ENCODE assay signal across 19 cellular contexts in the genomic region with DNA sequence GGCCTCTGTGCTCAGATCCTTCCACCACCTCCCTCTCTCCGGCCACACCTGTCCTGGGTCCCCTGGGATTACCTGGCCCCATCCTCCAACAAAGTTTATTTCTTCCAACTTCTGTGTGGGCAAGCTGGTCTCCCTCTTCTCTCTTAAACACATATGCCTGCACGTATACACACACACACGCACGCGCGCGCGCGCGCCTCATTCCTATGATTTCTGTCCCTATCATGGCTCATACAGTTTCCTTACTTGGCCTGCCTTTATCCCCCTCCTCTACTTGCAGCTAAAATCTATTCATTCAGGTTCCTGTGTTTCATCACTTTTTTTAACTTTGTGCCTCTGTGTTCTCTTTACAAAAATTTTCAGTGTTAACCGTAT.
A peak's percentile ranks its signal among the peaks of the same experiment; 100 is the strongest.
DNase-seq lines count a peak whose midpoint lies in the region; ATAC-seq lines count a peak whose summit lies in the region.
"Had no signal": no experiment of that assay in that cellular context is flagged by ENCODE, and none has a peak within 500 bp of the region (broad histone marks: within the 10 kb centered on the region; RNA-seq: fewer than 3 reads in every experiment).

No MANE protein-coding gene starts in this region.

- no peak overlapping the region for H3K23ac ChIP-seq in neuronal stem cell (ENCODE audit: low read depth, low read length, poor library complexity)

- H3K4ac ChIP-seq in neuronal stem cell (ENCODE audit: low read length): no peak overlapping the region

- no peak overlapping the region for H2BK15ac ChIP-seq in neuronal stem cell (ENCODE audit: low read length)

- no peak overlapping the region for H3K18ac ChIP-seq in neuronal stem cell (ENCODE audit: low read length)

- POLR2A ChIA-PET in activated CD8-positive, alpha-beta T cell treated with anti-CD3 and anti-CD28 coated beads, Interleukin-2, amount 10 ng/mL, durations not matched to agents 7 days and 5 days (lab: Charles Lee): no interaction called here

- no peak overlapping the region for H3K4me3 ChIP-seq in neuronal stem cell (ENCODE audit: low read length in 2 of 2)
- H3K4me3 ChIP-seq: A549; BLaER1 treated with 17β-estradiol and CSF1 and Interleukin-3, amounts not matched to agents 10 nM and 100 nM; GM12878 had no signal

- no peak overlapping the region for H3K4me2 ChIP-seq in neuronal stem cell (ENCODE audit: insufficient read depth, low read length, poor library complexity, severe bottlenecking)
- H3K4me2 ChIP-seq: A549; BLaER1 treated with 17β-estradiol and CSF1 and Interleukin-3, amounts not matched to agents 10 nM and 100 nM had no signal

- no peak overlapping the region for H2BK120ac ChIP-seq in neuronal stem cell (ENCODE audit: low read depth, low read length)

- CTCF ChIA-PET in activated CD8-positive, alpha-beta memory T cell treated with anti-CD3 and anti-CD28 coated beads, Interleukin-2, amount 10 ng/mL, durations not matched to agents 7 days and 5 days (lab: Charles Lee): no interaction called here
- CTCF ChIA-PET in activated CD8-positive, alpha-beta T cell treated with anti-CD3 and anti-CD28 coated beads, Interleukin-2, amount 10 ng/mL, durations not matched to agents 7 days and 5 days (lab: Charles Lee): no interaction called here

- H3K4me1 ChIP-seq in neuronal stem cell (ENCODE audit: control insufficient read depth in 2 of 2, insufficient read depth in 1 of 2, low read depth in 1 of 2, low read length in 2 of 2): peaks cover 0 to 7% of the 10 kb centered on the region in 2 donors
- H3K4me1 ChIP-seq: A549; BLaER1 treated with 17β-estradiol and CSF1 and Interleukin-3, amounts not matched to agents 10 nM and 100 nM; Caco-2 had no signal

- peak overlapping the region; percentile 2 for H2BK5ac ChIP-seq in neuronal stem cell (ENCODE audit: low read length)

- H3K27me3 ChIP-seq in neuronal stem cell (ENCODE audit: control insufficient read depth in 3 of 3, insufficient read depth in 3 of 3, low read depth in 1 of 3, low read length in 3 of 3): peaks cover 0 to 24% (median 0%) of the 10 kb centered on the region in 3 experiments
- H3K27me3 ChIP-seq: BLaER1 treated with 17β-estradiol and CSF1 and Interleukin-3, amounts not matched to agents 10 nM and 100 nM had no signal

- no peaks in the 10 kb centered on the region for H3K4me1 Mint-ChIP-seq in activated CD8-positive, alpha-beta memory T cell treated with anti-CD3 and anti-CD28 coated beads, Interleukin-2, amount 10 ng/mL, durations not matched to agents 7 days and 5 days
- H3K4me1 Mint-ChIP-seq in activated CD8-positive, alpha-beta T cell treated with anti-CD3 and anti-CD28 coated beads, Interleukin-2, amount 10 ng/mL, durations not matched to agents 7 days and 5 days (ENCODE audit: low read depth): no peaks in the 10 kb centered on the region
- H3K4me1 Mint-ChIP-seq: B cell had no signal

- no peak overlapping the region for H2BK12ac ChIP-seq in neuronal stem cell (ENCODE audit: low read length)

- no peak overlapping the region for H3K4me3 Mint-ChIP-seq in activated CD8-positive, alpha-beta memory T cell treated with anti-CD3 and anti-CD28 coated beads, Interleukin-2, amount 10 ng/mL, durations not matched to agents 7 days and 5 days
- no peak overlapping the region for H3K4me3 Mint-ChIP-seq in activated CD8-positive, alpha-beta T cell treated with anti-CD3 and anti-CD28 coated beads, Interleukin-2, amount 10 ng/mL, durations not matched to agents 7 days and 5 days
- H3K4me3 Mint-ChIP-seq: B cell; CD4-positive, alpha-beta T cell; CD8-positive, alpha-beta T cell had no signal

- no peak overlapping the region for H2AFZ ChIP-seq in neuronal stem cell (ENCODE audit: low read length)

- no peak overlapping the region for H3K27ac Mint-ChIP-seq in activated CD8-positive, alpha-beta memory T cell treated with anti-CD3 and anti-CD28 coated beads, Interleukin-2, amount 10 ng/mL, durations not matched to agents 7 days and 5 days
- H3K27ac Mint-ChIP-seq in activated CD8-positive, alpha-beta T cell treated with anti-CD3 and anti-CD28 coated beads, Interleukin-2, amount 10 ng/mL, durations not matched to agents 7 days and 5 days: no peak overlapping the region
- H3K27ac Mint-ChIP-seq: B cell; CD4-positive, alpha-beta T cell; CD8-positive, alpha-beta T cell had no signal

- H4K8ac ChIP-seq in neuronal stem cell (ENCODE audit: low read depth, low read length): no peak overlapping the region

- no peak for ATAC-seq in activated CD8-positive, alpha-beta memory T cell treated with anti-CD3 and anti-CD28 coated beads, Interleukin-2, amount 10 ng/mL, durations not matched to agents 7 days and 5 days
- ATAC-seq in activated CD8-positive, alpha-beta T cell treated with anti-CD3 and anti-CD28 coated beads, Interleukin-2, amount 10 ng/mL, durations not matched to agents 7 days and 5 days: no peak
- ATAC-seq: A549; CD8-positive, alpha-beta T cell; GM12878 had no signal

- WGBS in neuronal stem cell (ENCODE audit: extremely low coverage in 2 of 2, insufficient read length in 2 of 2, insufficient replicate concordance in 1 of 2), 2 donors: no CpG with 5 or more reads among the region's 11 CpGs

- H3K9me3 Mint-ChIP-seq in activated CD8-positive, alpha-beta memory T cell treated with anti-CD3 and anti-CD28 coated beads, Interleukin-2, amount 10 ng/mL, durations not matched to agents 7 days and 5 days (ENCODE audit: low read depth): no peaks in the 10 kb centered on the region
- H3K9me3 Mint-ChIP-seq in activated CD8-positive, alpha-beta T cell treated with anti-CD3 and anti-CD28 coated beads, Interleukin-2, amount 10 ng/mL, durations not matched to agents 7 days and 5 days (ENCODE audit: insufficient read depth): no peaks in the 10 kb centered on the region
- H3K9me3 Mint-ChIP-seq: CD4-positive, alpha-beta T cell; CD8-positive, alpha-beta T cell had no signal

- DNase-seq in activated CD8-positive, alpha-beta memory T cell treated with anti-CD3 and anti-CD28 coated beads, Interleukin-2, amount 50 U/mL, for 48 hours: peak; percentile 38
- no peak for DNase-seq in activated CD8-positive, alpha-beta memory T cell treated with anti-CD3 and anti-CD28 coated beads, Interleukin-2, amount 10 ng/mL, durations not matched to agents 7 days and 5 days
- DNase-seq in islet precursor cell (peak; percentile 18), neuronal stem cell (ENCODE audit: low spot score) (no peak), G401 (ENCODE audit: low spot score) (no peak)
- DNase-seq in activated CD8-positive, alpha-beta T cell treated with anti-CD3 and anti-CD28 coated beads, Interleukin-2, amount 10 ng/mL, durations not matched to agents 7 days and 5 days: no peak
- DNase-seq: AML-193; Caco-2; Calu3; CD4-positive, alpha-beta T cell; CD8-positive, alpha-beta T cell; DMS79 treated with DMSO at 0.1 percent for 48 hours; GDM1 had no signal

- H3K9ac ChIP-seq in neuronal stem cell (ENCODE audit: low read depth, low read length, poor library complexity): no peak overlapping the region
- H3K9ac ChIP-seq: BLaER1 treated with 17β-estradiol and CSF1 and Interleukin-3, amounts not matched to agents 10 nM and 100 nM had no signal

- H4K91ac ChIP-seq in neuronal stem cell (ENCODE audit: low read depth, low read length, poor library complexity): no peak overlapping the region

- no peaks in the 10 kb centered on the region for H3K36me3 Mint-ChIP-seq in activated CD8-positive, alpha-beta memory T cell treated with anti-CD3 and anti-CD28 coated beads, Interleukin-2, amount 10 ng/mL, durations not matched to agents 7 days and 5 days
- no peaks in the 10 kb centered on the region for H3K36me3 Mint-ChIP-seq in activated CD8-positive, alpha-beta T cell treated with anti-CD3 and anti-CD28 coated beads, Interleukin-2, amount 10 ng/mL, durations not matched to agents 7 days and 5 days (ENCODE audit: low read depth)
- H3K36me3 Mint-ChIP-seq: CD8-positive, alpha-beta T cell had no signal

- no peak overlapping the region for H3K14ac ChIP-seq in neuronal stem cell (ENCODE audit: low read length)

- in situ Hi-C loops in G401 (cut with HindIII; ENCODE audit: low sequenced_read_pairs): no loop called here

- no peak overlapping the region for H3K27ac ChIP-seq in neuronal stem cell (replicated peaks; ENCODE audit: low read length)
- H3K27ac ChIP-seq: 22Rv1; A549; BLaER1 treated with 17β-estradiol and CSF1 and Interleukin-3, amounts not matched to agents 10 nM and 100 nM; C4-2B had no signal

- no peaks in the 10 kb centered on the region for H3K36me3 ChIP-seq in neuronal stem cell (replicated peaks in 1 of 2; ENCODE audit: control insufficient read depth in 2 of 2, insufficient read depth in 2 of 2, low read length in 2 of 2)
- H3K36me3 ChIP-seq: BLaER1 treated with 17β-estradiol and CSF1 and Interleukin-3, amounts not matched to agents 10 nM and 100 nM had no signal

- no peaks in the 10 kb centered on the region for H3K9me3 ChIP-seq in neuronal stem cell (replicated peaks in 1 of 2; ENCODE audit: control insufficient read depth in 2 of 2, insufficient read depth in 1 of 2, low read depth in 1 of 2, low read length in 2 of 2)
- H3K9me3 ChIP-seq: A549; BLaER1 treated with 17β-estradiol and CSF1 and Interleukin-3, amounts not matched to agents 10 nM and 100 nM; Caco-2 had no signal

- no peaks in the 10 kb centered on the region for H3K79me1 ChIP-seq in neuronal stem cell (ENCODE audit: low read depth, low read length)

- no peak overlapping the region for H2AK5ac ChIP-seq in neuronal stem cell (ENCODE audit: low read depth, low read length)

- H3K27me3 Mint-ChIP-seq in activated CD8-positive, alpha-beta memory T cell treated with anti-CD3 and anti-CD28 coated beads, Interleukin-2, amount 10 ng/mL, durations not matched to agents 7 days and 5 days: peaks cover 2% of the 10 kb centered on the region
- H3K27me3 Mint-ChIP-seq in activated CD8-positive, alpha-beta T cell treated with anti-CD3 and anti-CD28 coated beads, Interleukin-2, amount 10 ng/mL, durations not matched to agents 7 days and 5 days (ENCODE audit: low read depth): no peaks in the 10 kb centered on the region
- H3K27me3 Mint-ChIP-seq: CD4-positive, alpha-beta T cell had no signal

Comparison
In these comparisons a context has a peak if more than half of its experiments do, and no peak if none do; other contexts are left out.
1. DNase-seq: peak in activated CD8-positive, alpha-beta memory T cell treated with anti-CD3 and anti-CD28 coated beads, Interleukin-2, amount 50 U/mL, for 48 hours (single experiment) and islet precursor cell (single experiment); none in activated CD8-positive, alpha-beta memory T cell treated with anti-CD3 and anti-CD28 coated beads, Interleukin-2, amount 10 ng/mL, durations not matched to agents 7 days and 5 days (single experiment), neuronal stem cell (single experiment), activated CD8-positive, alpha-beta T cell treated with anti-CD3 and anti-CD28 coated beads, Interleukin-2, amount 10 ng/mL, durations not matched to agents 7 days and 5 days (single experiment) and G401 (single experiment).